ENCODE assay signal across 14 cellular contexts in the genomic region with DNA sequence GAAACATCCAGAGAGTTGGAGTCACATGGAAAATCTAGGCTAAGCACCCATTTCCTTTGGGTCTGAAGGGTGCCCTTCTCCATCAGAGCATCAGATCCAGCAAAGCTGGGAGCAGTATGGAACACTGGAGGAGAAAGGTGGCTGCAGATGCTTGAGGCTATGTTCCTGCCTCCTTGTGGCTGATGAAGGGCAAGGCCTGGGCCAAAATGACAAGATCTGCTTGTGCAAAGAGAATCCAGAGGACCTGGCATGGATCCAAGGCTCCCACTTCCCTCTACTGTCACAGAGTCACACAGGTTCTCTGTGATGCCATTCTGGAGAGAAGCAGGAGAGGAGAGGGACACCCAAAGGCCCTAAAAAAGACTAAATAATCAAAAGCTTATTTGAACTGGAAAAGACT. TPM values are rescaled to one million over a fixed set of nuclear protein-coding genes. Genes with fewer than 3 reads are reported as not detected.
DNase-seq lines count a peak whose midpoint lies in the region; ATAC-seq and TF ChIP-seq lines count a peak whose summit lies in the region.
"Had no signal": no experiment of that assay in that cellular context is flagged by ENCODE, and none has a peak within 500 bp of the region (broad histone marks: within the 10 kb centered on the region; RNA-seq: fewer than 3 reads in every experiment).

No MANE protein-coding gene starts in this region.

- no peaks in the 10 kb centered on the region for H3K4me1 ChIP-seq in upper lobe of right lung
- no peaks in the 10 kb centered on the region for H3K4me1 ChIP-seq in osteoblast (ENCODE audit: insufficient read depth, low read length)
- H3K4me1 ChIP-seq: parathyroid adenoma had no signal

- H3K27me3 Mint-ChIP-seq in activated T-helper 17 cell treated with anti-CD3 and anti-CD28 coated beads, Interleukin-2, amount 50 U/mL, for 72 hours: peaks cover 11% of the 10 kb centered on the region
- peaks cover 0 to 3% of the 10 kb centered on the region in 2 donors for H3K27me3 Mint-ChIP-seq in stimulated activated naive B cell treated with anti-CD40 and anti-IgM and Interleukin-4, amounts not matched to agents 10 μg/mL and 1 μg/mL and 100 μg/mL, for 72 hours
- H3K27me3 Mint-ChIP-seq: activated CD4-positive, alpha-beta T cell treated with anti-CD3 and anti-CD28 coated beads, Interleukin-2, amount 10 ng/mL, durations not matched to agents 24 days and 14 days had no signal

- peaks cover 3% of the 10 kb centered on the region for H3K4me1 Mint-ChIP-seq in activated T-helper 17 cell treated with anti-CD3 and anti-CD28 coated beads, Interleukin-2, amount 50 U/mL, for 72 hours
- peaks cover 0 to 9% of the 10 kb centered on the region in 2 donors for H3K4me1 Mint-ChIP-seq in stimulated activated naive B cell treated with anti-CD40 and anti-IgM and Interleukin-4, amounts not matched to agents 10 μg/mL and 1 μg/mL and 100 μg/mL, for 72 hours

- peak; percentile 8 for TF ChIP-seq CTCF in upper lobe of right lung (IDR thresholded peaks at IDR 0.05)
- no peak for TF ChIP-seq CTCF in osteoblast (IDR thresholded peaks at IDR 0.05; ENCODE audit: extremely low read depth, low read depth, low read length)

- H3K4me3 ChIP-seq in upper lobe of right lung (no peak overlapping the region), osteoblast (ENCODE audit: insufficient read depth, low read length) (no peak overlapping the region)

- H3K27me3 ChIP-seq in upper lobe of right lung: no peaks in the 10 kb centered on the region
- no peaks in the 10 kb centered on the region for H3K27me3 ChIP-seq in osteoblast (ENCODE audit: insufficient read depth, low read length)

- H3K27ac ChIP-seq in upper lobe of right lung (no peak overlapping the region), osteoblast (ENCODE audit: low read depth, low read length) (no peak overlapping the region)
- H3K27ac ChIP-seq: parathyroid adenoma had no signal

- H3K4me2 ChIP-seq in osteoblast (ENCODE audit: insufficient read depth, low read length): no peak overlapping the region

- H3K4me3 Mint-ChIP-seq in activated T-helper 17 cell treated with anti-CD3 and anti-CD28 coated beads, Interleukin-2, amount 50 U/mL, for 72 hours: no peak overlapping the region
- H3K4me3 Mint-ChIP-seq in stimulated activated naive B cell treated with anti-CD40 and anti-IgM and Interleukin-4, amounts not matched to agents 10 μg/mL and 1 μg/mL and 100 μg/mL, for 72 hours: no peak overlapping the region
- H3K4me3 Mint-ChIP-seq: activated CD4-positive, alpha-beta T cell treated with anti-CD3 and anti-CD28 coated beads, Interleukin-2, amount 10 ng/mL, durations not matched to agents 24 days and 14 days; activated naive CD8-positive, alpha-beta T cell treated with anti-CD3 and anti-CD28 coated beads, Interleukin-2, amount 50 U/mL, for 24 hours had no signal

- H3K9me3 ChIP-seq in upper lobe of right lung: no peaks in the 10 kb centered on the region
- H3K9me3 ChIP-seq in osteoblast (ENCODE audit: low read depth, low read length): no peaks in the 10 kb centered on the region

- H2AFZ ChIP-seq in osteoblast (ENCODE audit: low read length): no peak overlapping the region
- H2AFZ ChIP-seq: parathyroid adenoma had no signal

- intact Hi-C loops in upper lobe of right lung (cut with DNase I): no loop called here

- no peaks in the 10 kb centered on the region for H3K36me3 Mint-ChIP-seq in activated T-helper 17 cell treated with anti-CD3 and anti-CD28 coated beads, Interleukin-2, amount 50 U/mL, for 72 hours (ENCODE audit: low read depth)
- H3K36me3 Mint-ChIP-seq in stimulated activated naive B cell treated with anti-CD40 and anti-IgM and Interleukin-4, amounts not matched to agents 10 μg/mL and 1 μg/mL and 100 μg/mL, for 72 hours: peaks cover 4 to 5% of the 10 kb centered on the region in 2 donors

- peaks cover 5% of the 10 kb centered on the region for H3K9me3 Mint-ChIP-seq in activated T-helper 17 cell treated with anti-CD3 and anti-CD28 coated beads, Interleukin-2, amount 50 U/mL, for 72 hours
- H3K9me3 Mint-ChIP-seq in stimulated activated naive B cell treated with anti-CD40 and anti-IgM and Interleukin-4, amounts not matched to agents 10 μg/mL and 1 μg/mL and 100 μg/mL, for 72 hours: peaks cover 9 to 11% of the 10 kb centered on the region in 2 donors

- no peak for ATAC-seq in activated T-helper 17 cell treated with anti-CD3 and anti-CD28 coated beads, Interleukin-2, amount 50 U/mL, for 72 hours (replicated peaks)
- ATAC-seq in left lobe of liver (peak; percentile 11), upper lobe of right lung (peak; percentile 76), GM18520 (IDR thresholded peaks at IDR 0.05; ENCODE audit: unreplicated experiment) (no peak)
- no peak for ATAC-seq in stimulated activated naive B cell treated with anti-CD40 and anti-IgM and Interleukin-4, amounts not matched to agents 10 μg/mL and 1 μg/mL and 100 μg/mL, for 72 hours (replicated peaks)
- ATAC-seq: activated naive CD8-positive, alpha-beta T cell treated with anti-CD3 and anti-CD28 coated beads, Interleukin-2, amount 50 U/mL, for 24 hours had no signal

- H3K27ac Mint-ChIP-seq in activated T-helper 17 cell treated with anti-CD3 and anti-CD28 coated beads, Interleukin-2, amount 50 U/mL, for 72 hours: peak overlapping the region; percentile 28
- no peak overlapping the region for H3K27ac Mint-ChIP-seq in stimulated activated naive B cell treated with anti-CD40 and anti-IgM and Interleukin-4, amounts not matched to agents 10 μg/mL and 1 μg/mL and 100 μg/mL, for 72 hours
- H3K27ac Mint-ChIP-seq: activated CD4-positive, alpha-beta T cell treated with anti-CD3 and anti-CD28 coated beads, Interleukin-2, amount 10 ng/mL, durations not matched to agents 24 days and 14 days; activated naive CD8-positive, alpha-beta T cell treated with anti-CD3 and anti-CD28 coated beads, Interleukin-2, amount 50 U/mL, for 24 hours had no signal

- H3K36me3 ChIP-seq in upper lobe of right lung (no peaks in the 10 kb centered on the region), osteoblast (ENCODE audit: insufficient read depth, low read length) (no peaks in the 10 kb centered on the region)

- no peaks in the 10 kb centered on the region for H3K79me2 ChIP-seq in osteoblast (ENCODE audit: insufficient read depth, low read length)
- H3K79me2 ChIP-seq: parathyroid adenoma had no signal

- no peaks in the 10 kb centered on the region for H4K20me1 ChIP-seq in osteoblast (ENCODE audit: insufficient read depth, low read length)

- DNase-seq in activated CD4-positive, alpha-beta T cell treated with anti-CD3 and anti-CD28 coated beads for 48 hours: peak; percentile 18
- no peak for DNase-seq in activated CD4-positive, alpha-beta T cell treated with anti-CD3 and anti-CD28 coated beads, Interleukin-2, amount 50 U/mL, for 4 hours
- DNase-seq in left lobe of liver (ENCODE audit: low spot score) (peak; percentile 51), upper lobe of right lung (no peak), osteoblast (ENCODE audit: insufficient read length, low spot score, missing footprints) (no peak)
- DNase-seq in stimulated activated naive B cell treated with anti-CD40 and anti-IgM and Interleukin-4, amounts not matched to agents 10 μg/mL and 1 μg/mL and 100 μg/mL, for 72 hours: no peak
- DNase-seq: activated CD4-positive, alpha-beta T cell treated with anti-CD3 and anti-CD28 coated beads, Interleukin-2, amount 10 ng/mL, durations not matched to agents 24 days and 14 days; activated naive CD8-positive, alpha-beta T cell treated with anti-CD3 and anti-CD28 coated beads, Interleukin-2, amount 50 U/mL, for 24 hours; islet precursor cell had no signal

RNA-seq across cellular contexts. Expression of a gene that starts 9.2 kb away (rescaled TPM):
- total RNA-seq in activated T-helper 17 cell treated with anti-CD3 and anti-CD28 coated beads, Interleukin-2, amount 50 U/mL, for 72 hours: 10 to 100 TPM; 20.0 to 26.1 TPM
- total RNA-seq in left lobe of liver: 6.8 TPM
- total RNA-seq in upper lobe of right lung: 9.4 TPM
- 0.88 and 1.1 TPM in 2 replicates for total RNA-seq in osteoblast
- total RNA-seq: endothelial cell of umbilical vein, OCI-LY7 had no signal

RNA-seq across cellular contexts. Expression of a gene that starts 53.7 kb away (rescaled TPM):
- 10 to 100 TPM; 15.9 to 41.7 TPM for total RNA-seq in activated T-helper 17 cell treated with anti-CD3 and anti-CD28 coated beads, Interleukin-2, amount 50 U/mL, for 72 hours
- total RNA-seq in left lobe of liver (153 TPM), upper lobe of right lung (0.96 TPM), osteoblast (not detected in 2 replicates)
- total RNA-seq: endothelial cell of umbilical vein, OCI-LY7 had no signal

Comparison
In these comparisons a context has a peak if more than half of its experiments do, and no peak if none do; other contexts are left out.
1. DNase-seq: peak in activated CD4-positive, alpha-beta T cell treated with anti-CD3 and anti-CD28 coated beads for 48 hours (single experiment) and left lobe of liver (single experiment); none in activated CD4-positive, alpha-beta T cell treated with anti-CD3 and anti-CD28 coated beads, Interleukin-2, amount 50 U/mL, for 4 hours (0 of 2), upper lobe of right lung (single experiment), osteoblast (single experiment) and stimulated activated naive B cell treated with anti-CD40 and anti-IgM and Interleukin-4, amounts not matched to agents 10 μg/mL and 1 μg/mL and 100 μg/mL, for 72 hours (single experiment).
2. ATAC-seq: peak in left lobe of liver (single experiment) and upper lobe of right lung (single experiment); none in activated T-helper 17 cell treated with anti-CD3 and anti-CD28 coated beads, Interleukin-2, amount 50 U/mL, for 72 hours (single experiment), GM18520 (single experiment) and stimulated activated naive B cell treated with anti-CD40 and anti-IgM and Interleukin-4, amounts not matched to agents 10 μg/mL and 1 μg/mL and 100 μg/mL, for 72 hours (0 of 2).